32 cellular contexts compared by ENCODE assay signal in genomic region chr22:20147286-20147988, GRCh38. TPM values are rescaled to one million over a fixed set of nuclear protein-coding genes. Genes with fewer than 3 reads are reported as not detected.
"Had no signal": no experiment of that assay in that cellular context is flagged by ENCODE, and none has a peak within 500 bp of the region (broad histone marks: within the 10 kb centered on the region; RNA-seq: fewer than 3 reads in every experiment).

No MANE protein-coding gene starts in this region.

- H3K4me3 Mint-ChIP-seq: activated B cell treated with CpG ODN at 0.5 μM for 24 hours; activated naive CD4-positive, alpha-beta T cell treated with anti-CD3 and anti-CD28 coated beads, Interleukin-2, amount 10 ng/mL, durations not matched to agents 7 days and 5 days; activated naive CD8-positive, alpha-beta T cell treated with anti-CD3 and anti-CD28 coated beads, Interleukin-2, amount 10 ng/mL, durations not matched to agents 7 days and 5 days; brain; effector memory CD8-positive, alpha-beta T cell; nephron progenitor cell had no signal

- H3K4me3 ChIP-seq: ascending aorta, cardiac muscle cell, colonic mucosa, dorsolateral prefrontal cortex, pancreas, prostate gland, sigmoid colon, smooth muscle cell, testis had no signal

- DNase-seq: activated B cell treated with CpG ODN at 0.5 μM for 24 hours; activated CD8-positive, alpha-beta memory T cell treated with anti-CD3 and anti-CD28 coated beads for 24 hours; activated gamma-delta T cell; activated naive CD4-positive, alpha-beta T cell treated with anti-CD3 and anti-CD28 coated beads, Interleukin-2, amount 10 ng/mL, durations not matched to agents 7 days and 5 days; activated naive CD8-positive, alpha-beta T cell treated with anti-CD3 and anti-CD28 coated beads, Interleukin-2, amount 10 ng/mL, durations not matched to agents 7 days and 5 days; cerebellar nuclear complex; colonic mucosa; dorsolateral prefrontal cortex; effector memory CD8-positive, alpha-beta T cell; foreskin fibroblast; head of caudate nucleus; hippocampal formation; left cardiac atrium; mammary epithelial cell; nephron progenitor cell; pancreas; retina; sigmoid colon; stimulated activated CD4-positive, alpha-beta T cell treated with anti-CD3 and anti-CD28 coated beads, Interleukin-15, amount 100 ng/mL, for 24 hours; stimulated activated CD4-positive, alpha-beta T cell treated with anti-CD3 and anti-CD28 coated beads, Interleukin-2, amount 100 ng/mL, for 24 hours; stimulated activated naive CD8-positive, alpha-beta T cell treated with anti-CD3 and anti-CD28 coated beads, Interleukin-15, Interleukin-2, amounts not matched to agents 100 U/mL and 50 U/mL, for 24 hours; T-helper 2 cell; testis; trophoblast cell had no signal

- H3K27me3 Mint-ChIP-seq: activated B cell treated with CpG ODN at 0.5 μM for 24 hours; activated naive CD8-positive, alpha-beta T cell treated with anti-CD3 and anti-CD28 coated beads, Interleukin-2, amount 10 ng/mL, durations not matched to agents 7 days and 5 days; brain; effector memory CD8-positive, alpha-beta T cell had no signal

- H3K4me1 ChIP-seq: ascending aorta, colonic mucosa, pancreas, prostate gland, sigmoid colon, testis had no signal

- H3K9me3 ChIP-seq: ascending aorta, colonic mucosa, pancreas, prostate gland, sigmoid colon, testis had no signal

- H3K36me3 Mint-ChIP-seq: activated naive CD4-positive, alpha-beta T cell treated with anti-CD3 and anti-CD28 coated beads, Interleukin-2, amount 10 ng/mL, durations not matched to agents 7 days and 5 days; activated naive CD8-positive, alpha-beta T cell treated with anti-CD3 and anti-CD28 coated beads, Interleukin-2, amount 10 ng/mL, durations not matched to agents 7 days and 5 days; brain had no signal

- H3K36me3 ChIP-seq: cardiac muscle cell, colonic mucosa, pancreas, prostate gland had no signal

- H3K4me2 ChIP-seq: smooth muscle cell had no signal

- H3K27ac ChIP-seq: ascending aorta, cardiac muscle cell, colonic mucosa, pancreas, prostate gland, sigmoid colon, testis had no signal

- H3K4me1 Mint-ChIP-seq: activated naive CD4-positive, alpha-beta T cell treated with anti-CD3 and anti-CD28 coated beads, Interleukin-2, amount 10 ng/mL, durations not matched to agents 7 days and 5 days; activated naive CD8-positive, alpha-beta T cell treated with anti-CD3 and anti-CD28 coated beads, Interleukin-2, amount 10 ng/mL, durations not matched to agents 7 days and 5 days; brain had no signal

- ATAC-seq: effector memory CD8-positive, alpha-beta T cell; esophagus mucosa; left cardiac atrium; pancreas had no signal

- H3K27me3 ChIP-seq: ascending aorta, cardiac muscle cell, colonic mucosa, dorsolateral prefrontal cortex, pancreas, sigmoid colon, testis had no signal

- H3K9me3 Mint-ChIP-seq: activated B cell treated with CpG ODN at 0.5 μM for 24 hours; activated naive CD4-positive, alpha-beta T cell treated with anti-CD3 and anti-CD28 coated beads, Interleukin-2, amount 10 ng/mL, durations not matched to agents 7 days and 5 days; activated naive CD8-positive, alpha-beta T cell treated with anti-CD3 and anti-CD28 coated beads, Interleukin-2, amount 10 ng/mL, durations not matched to agents 7 days and 5 days; brain; effector memory CD8-positive, alpha-beta T cell; nephron progenitor cell had no signal

- FAIRE-seq: keratinocyte, pancreas had no signal

- H3K27ac Mint-ChIP-seq: activated B cell treated with CpG ODN at 0.5 μM for 24 hours; activated naive CD4-positive, alpha-beta T cell treated with anti-CD3 and anti-CD28 coated beads, Interleukin-2, amount 10 ng/mL, durations not matched to agents 7 days and 5 days; activated naive CD8-positive, alpha-beta T cell treated with anti-CD3 and anti-CD28 coated beads, Interleukin-2, amount 10 ng/mL, durations not matched to agents 7 days and 5 days; effector memory CD8-positive, alpha-beta T cell had no signal

RNA-seq across cellular contexts. Expression of gene CCDC188, which starts 3.4 kb away (rescaled TPM):
- total RNA-seq: activated B cell treated with CpG ODN at 0.5 μM for 24 hours, ascending aorta, cardiac muscle cell, liver, smooth muscle cell had no signal
- polyA plus RNA-seq: cardiac muscle cell, keratinocyte, liver, smooth muscle cell had no signal
